8 cellular contexts compared by ENCODE assay signal in the genomic region with DNA sequence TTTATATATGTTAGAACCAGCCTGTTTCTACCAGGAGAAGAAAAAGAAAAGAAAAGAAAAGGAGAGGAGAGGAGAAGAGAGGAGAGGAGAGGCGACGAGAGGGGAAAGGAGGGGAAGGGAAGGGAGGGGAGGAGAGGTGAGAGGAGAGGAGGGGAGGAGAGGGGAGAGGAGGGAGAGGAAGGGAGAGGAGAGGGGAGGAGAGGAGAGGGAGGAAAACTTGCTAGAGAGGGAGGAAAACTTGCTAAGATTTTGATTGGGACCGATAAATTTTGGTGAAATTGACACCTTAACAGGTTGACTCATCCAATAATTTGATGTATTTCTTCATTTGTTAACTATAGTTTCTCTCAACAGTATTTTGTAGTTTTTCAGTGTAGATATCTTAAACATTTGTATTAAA.
"Had no signal": no experiment of that assay in that cellular context is flagged by ENCODE, and none has a peak within 500 bp of the region (broad histone marks: within the 10 kb centered on the region; RNA-seq: fewer than 3 reads in every experiment).

No MANE protein-coding gene starts in this region.

- H3K4me3 ChIP-seq: K562 had no signal

- H3K27ac ChIP-seq: HL-60, KMS-11 had no signal

- ATAC-seq: K562 had no signal

- H3K4me1 Mint-ChIP-seq: IgD-negative memory B cell had no signal

- FAIRE-seq: HTR-8/SVneo, K562 had no signal

- H3K9ac ChIP-seq: KMS-11 had no signal

- H3K4me2 ChIP-seq: KMS-11 had no signal

- H3K27ac Mint-ChIP-seq: IgD-negative memory B cell had no signal

- DNase-seq: IMR-90, KBM-7, KG1 had no signal

- H3K4me3 Mint-ChIP-seq: IgD-negative memory B cell had no signal

- H3K36me3 Mint-ChIP-seq: IgD-negative memory B cell had no signal

- H3K27me3 Mint-ChIP-seq: IgD-negative memory B cell had no signal
